Comparison of ENCODE assay signal across 1 cellular context in genomic region chr3:42902257-42902656, GRCh38.
TF ChIP-seq lines count a peak whose summit lies in the region.

No MANE protein-coding gene starts in this region.

TF ChIP-seq in K562, 482 proteins besides CTCF, POLR2A, EP300 and RAD21 (continued from another document and continues in another):
- TF ChIP-seq, protein P1, sequence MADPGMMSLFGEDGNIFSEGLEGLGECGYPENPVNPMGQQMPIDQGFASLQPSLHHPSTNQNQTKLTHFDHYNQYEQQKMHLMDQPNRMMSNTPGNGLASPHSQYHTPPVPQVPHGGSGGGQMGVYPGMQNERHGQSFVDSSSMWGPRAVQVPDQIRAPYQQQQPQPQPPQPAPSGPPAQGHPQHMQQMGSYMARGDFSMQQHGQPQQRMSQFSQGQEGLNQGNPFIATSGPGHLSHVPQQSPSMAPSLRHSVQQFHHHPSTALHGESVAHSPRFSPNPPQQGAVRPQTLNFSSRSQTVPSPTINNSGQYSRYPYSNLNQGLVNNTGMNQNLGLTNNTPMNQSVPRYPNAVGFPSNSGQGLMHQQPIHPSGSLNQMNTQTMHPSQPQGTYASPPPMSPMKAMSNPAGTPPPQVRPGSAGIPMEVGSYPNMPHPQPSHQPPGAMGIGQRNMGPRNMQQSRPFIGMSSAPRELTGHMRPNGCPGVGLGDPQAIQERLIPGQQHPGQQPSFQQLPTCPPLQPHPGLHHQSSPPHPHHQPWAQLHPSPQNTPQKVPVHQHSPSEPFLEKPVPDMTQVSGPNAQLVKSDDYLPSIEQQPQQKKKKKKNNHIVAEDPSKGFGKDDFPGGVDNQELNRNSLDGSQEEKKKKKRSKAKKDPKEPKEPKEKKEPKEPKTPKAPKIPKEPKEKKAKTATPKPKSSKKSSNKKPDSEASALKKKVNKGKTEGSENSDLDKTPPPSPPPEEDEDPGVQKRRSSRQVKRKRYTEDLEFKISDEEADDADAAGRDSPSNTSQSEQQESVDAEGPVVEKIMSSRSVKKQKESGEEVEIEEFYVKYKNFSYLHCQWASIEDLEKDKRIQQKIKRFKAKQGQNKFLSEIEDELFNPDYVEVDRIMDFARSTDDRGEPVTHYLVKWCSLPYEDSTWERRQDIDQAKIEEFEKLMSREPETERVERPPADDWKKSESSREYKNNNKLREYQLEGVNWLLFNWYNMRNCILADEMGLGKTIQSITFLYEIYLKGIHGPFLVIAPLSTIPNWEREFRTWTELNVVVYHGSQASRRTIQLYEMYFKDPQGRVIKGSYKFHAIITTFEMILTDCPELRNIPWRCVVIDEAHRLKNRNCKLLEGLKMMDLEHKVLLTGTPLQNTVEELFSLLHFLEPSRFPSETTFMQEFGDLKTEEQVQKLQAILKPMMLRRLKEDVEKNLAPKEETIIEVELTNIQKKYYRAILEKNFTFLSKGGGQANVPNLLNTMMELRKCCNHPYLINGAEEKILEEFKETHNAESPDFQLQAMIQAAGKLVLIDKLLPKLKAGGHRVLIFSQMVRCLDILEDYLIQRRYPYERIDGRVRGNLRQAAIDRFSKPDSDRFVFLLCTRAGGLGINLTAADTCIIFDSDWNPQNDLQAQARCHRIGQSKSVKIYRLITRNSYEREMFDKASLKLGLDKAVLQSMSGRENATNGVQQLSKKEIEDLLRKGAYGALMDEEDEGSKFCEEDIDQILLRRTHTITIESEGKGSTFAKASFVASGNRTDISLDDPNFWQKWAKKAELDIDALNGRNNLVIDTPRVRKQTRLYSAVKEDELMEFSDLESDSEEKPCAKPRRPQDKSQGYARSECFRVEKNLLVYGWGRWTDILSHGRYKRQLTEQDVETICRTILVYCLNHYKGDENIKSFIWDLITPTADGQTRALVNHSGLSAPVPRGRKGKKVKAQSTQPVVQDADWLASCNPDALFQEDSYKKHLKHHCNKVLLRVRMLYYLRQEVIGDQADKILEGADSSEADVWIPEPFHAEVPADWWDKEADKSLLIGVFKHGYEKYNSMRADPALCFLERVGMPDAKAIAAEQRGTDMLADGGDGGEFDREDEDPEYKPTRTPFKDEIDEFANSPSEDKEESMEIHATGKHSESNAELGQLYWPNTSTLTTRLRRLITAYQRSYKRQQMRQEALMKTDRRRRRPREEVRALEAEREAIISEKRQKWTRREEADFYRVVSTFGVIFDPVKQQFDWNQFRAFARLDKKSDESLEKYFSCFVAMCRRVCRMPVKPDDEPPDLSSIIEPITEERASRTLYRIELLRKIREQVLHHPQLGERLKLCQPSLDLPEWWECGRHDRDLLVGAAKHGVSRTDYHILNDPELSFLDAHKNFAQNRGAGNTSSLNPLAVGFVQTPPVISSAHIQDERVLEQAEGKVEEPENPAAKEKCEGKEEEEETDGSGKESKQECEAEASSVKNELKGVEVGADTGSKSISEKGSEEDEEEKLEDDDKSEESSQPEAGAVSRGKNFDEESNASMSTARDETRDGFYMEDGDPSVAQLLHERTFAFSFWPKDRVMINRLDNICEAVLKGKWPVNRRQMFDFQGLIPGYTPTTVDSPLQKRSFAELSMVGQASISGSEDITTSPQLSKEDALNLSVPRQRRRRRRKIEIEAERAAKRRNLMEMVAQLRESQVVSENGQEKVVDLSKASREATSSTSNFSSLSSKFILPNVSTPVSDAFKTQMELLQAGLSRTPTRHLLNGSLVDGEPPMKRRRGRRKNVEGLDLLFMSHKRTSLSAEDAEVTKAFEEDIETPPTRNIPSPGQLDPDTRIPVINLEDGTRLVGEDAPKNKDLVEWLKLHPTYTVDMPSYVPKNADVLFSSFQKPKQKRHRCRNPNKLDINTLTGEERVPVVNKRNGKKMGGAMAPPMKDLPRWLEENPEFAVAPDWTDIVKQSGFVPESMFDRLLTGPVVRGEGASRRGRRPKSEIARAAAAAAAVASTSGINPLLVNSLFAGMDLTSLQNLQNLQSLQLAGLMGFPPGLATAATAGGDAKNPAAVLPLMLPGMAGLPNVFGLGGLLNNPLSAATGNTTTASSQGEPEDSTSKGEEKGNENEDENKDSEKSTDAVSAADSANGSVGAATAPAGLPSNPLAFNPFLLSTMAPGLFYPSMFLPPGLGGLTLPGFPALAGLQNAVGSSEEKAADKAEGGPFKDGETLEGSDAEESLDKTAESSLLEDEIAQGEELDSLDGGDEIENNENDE (IDR thresholded peaks at IDR 0.05; ENCODE audit: low read depth, low read length): no peak
- no peak for TF ChIP-seq POU5F1 (IDR thresholded peaks at IDR 0.05; ENCODE audit: borderline replicate concordance, low read depth, low read length, partially characterized antibody)
- no peak for TF ChIP-seq U2AF1 (optimal IDR thresholded peaks at IDR 0.05; ENCODE audit: low read depth, low read length)
- TF ChIP-seq FUS (optimal IDR thresholded peaks at IDR 0.05; ENCODE audit: low read depth, low read length): no peak
- no peak for TF ChIP-seq TARDBP (IDR thresholded peaks at IDR 0.05)
- no peak for TF ChIP-seq PHTF2 (CRISPR knock-in tag; IDR thresholded peaks at IDR 0.05)
- TF ChIP-seq, protein P2, sequence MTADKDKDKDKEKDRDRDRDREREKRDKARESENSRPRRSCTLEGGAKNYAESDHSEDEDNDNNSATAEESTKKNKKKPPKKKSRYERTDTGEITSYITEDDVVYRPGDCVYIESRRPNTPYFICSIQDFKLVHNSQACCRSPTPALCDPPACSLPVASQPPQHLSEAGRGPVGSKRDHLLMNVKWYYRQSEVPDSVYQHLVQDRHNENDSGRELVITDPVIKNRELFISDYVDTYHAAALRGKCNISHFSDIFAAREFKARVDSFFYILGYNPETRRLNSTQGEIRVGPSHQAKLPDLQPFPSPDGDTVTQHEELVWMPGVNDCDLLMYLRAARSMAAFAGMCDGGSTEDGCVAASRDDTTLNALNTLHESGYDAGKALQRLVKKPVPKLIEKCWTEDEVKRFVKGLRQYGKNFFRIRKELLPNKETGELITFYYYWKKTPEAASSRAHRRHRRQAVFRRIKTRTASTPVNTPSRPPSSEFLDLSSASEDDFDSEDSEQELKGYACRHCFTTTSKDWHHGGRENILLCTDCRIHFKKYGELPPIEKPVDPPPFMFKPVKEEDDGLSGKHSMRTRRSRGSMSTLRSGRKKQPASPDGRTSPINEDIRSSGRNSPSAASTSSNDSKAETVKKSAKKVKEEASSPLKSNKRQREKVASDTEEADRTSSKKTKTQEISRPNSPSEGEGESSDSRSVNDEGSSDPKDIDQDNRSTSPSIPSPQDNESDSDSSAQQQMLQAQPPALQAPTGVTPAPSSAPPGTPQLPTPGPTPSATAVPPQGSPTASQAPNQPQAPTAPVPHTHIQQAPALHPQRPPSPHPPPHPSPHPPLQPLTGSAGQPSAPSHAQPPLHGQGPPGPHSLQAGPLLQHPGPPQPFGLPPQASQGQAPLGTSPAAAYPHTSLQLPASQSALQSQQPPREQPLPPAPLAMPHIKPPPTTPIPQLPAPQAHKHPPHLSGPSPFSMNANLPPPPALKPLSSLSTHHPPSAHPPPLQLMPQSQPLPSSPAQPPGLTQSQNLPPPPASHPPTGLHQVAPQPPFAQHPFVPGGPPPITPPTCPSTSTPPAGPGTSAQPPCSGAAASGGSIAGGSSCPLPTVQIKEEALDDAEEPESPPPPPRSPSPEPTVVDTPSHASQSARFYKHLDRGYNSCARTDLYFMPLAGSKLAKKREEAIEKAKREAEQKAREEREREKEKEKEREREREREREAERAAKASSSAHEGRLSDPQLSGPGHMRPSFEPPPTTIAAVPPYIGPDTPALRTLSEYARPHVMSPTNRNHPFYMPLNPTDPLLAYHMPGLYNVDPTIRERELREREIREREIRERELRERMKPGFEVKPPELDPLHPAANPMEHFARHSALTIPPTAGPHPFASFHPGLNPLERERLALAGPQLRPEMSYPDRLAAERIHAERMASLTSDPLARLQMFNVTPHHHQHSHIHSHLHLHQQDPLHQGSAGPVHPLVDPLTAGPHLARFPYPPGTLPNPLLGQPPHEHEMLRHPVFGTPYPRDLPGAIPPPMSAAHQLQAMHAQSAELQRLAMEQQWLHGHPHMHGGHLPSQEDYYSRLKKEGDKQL (CRISPR knock-in tag; IDR thresholded peaks at IDR 0.05; ENCODE audit: borderline replicate concordance): no peak
- no peak for TF ChIP-seq ZNF316 (IDR thresholded peaks at IDR 0.05)
- no peak for TF ChIP-seq ZNF699 (CRISPR knock-in tag; IDR thresholded peaks at IDR 0.05; ENCODE audit: insufficient replicate concordance)
- peak; percentile 57; the same call in 1 of the 2 replicates for TF ChIP-seq ZNF263 (CRISPR knock-in tag; IDR thresholded peaks at IDR 0.05; ENCODE audit: borderline replicate concordance)
- no peak for TF ChIP-seq NFRKB (IDR thresholded peaks at IDR 0.05; ENCODE audit: low read depth)
- no peak for TF ChIP-seq PHB2 (IDR thresholded peaks at IDR 0.05; ENCODE audit: low read depth)
- TF ChIP-seq, protein P3, sequence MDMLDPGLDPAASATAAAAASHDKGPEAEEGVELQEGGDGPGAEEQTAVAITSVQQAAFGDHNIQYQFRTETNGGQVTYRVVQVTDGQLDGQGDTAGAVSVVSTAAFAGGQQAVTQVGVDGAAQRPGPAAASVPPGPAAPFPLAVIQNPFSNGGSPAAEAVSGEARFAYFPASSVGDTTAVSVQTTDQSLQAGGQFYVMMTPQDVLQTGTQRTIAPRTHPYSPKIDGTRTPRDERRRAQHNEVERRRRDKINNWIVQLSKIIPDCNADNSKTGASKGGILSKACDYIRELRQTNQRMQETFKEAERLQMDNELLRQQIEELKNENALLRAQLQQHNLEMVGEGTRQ (CRISPR knock-in tag; IDR thresholded peaks at IDR 0.05): no peak
- TF ChIP-seq SP2 (IDR thresholded peaks at IDR 0.05; ENCODE audit: extremely low read depth, low read depth, low read length, poor library complexity, severe bottlenecking): no peak
- no peak for TF ChIP-seq ETV5 (CRISPR knock-in tag; IDR thresholded peaks at IDR 0.05; ENCODE audit: low read depth)
- TF ChIP-seq SMARCA5 (IDR thresholded peaks at IDR 0.05): no peak
- TF ChIP-seq ZBTB7A (IDR thresholded peaks at IDR 0.05; ENCODE audit: borderline replicate concordance, control insufficient read depth, low read depth, low read length): no peak
- no peak for TF ChIP-seq HSF4 (CRISPR knock-in tag; IDR thresholded peaks at IDR 0.05; ENCODE audit: borderline replicate concordance)
- no peak for TF ChIP-seq SMARCB1 (IDR thresholded peaks at IDR 0.05; ENCODE audit: insufficient read length, low read depth)
- TF ChIP-seq ZNF175 (CRISPR knock-in tag; IDR thresholded peaks at IDR 0.05; ENCODE audit: low read depth): no peak
- no peak for TF ChIP-seq NFIC (IDR thresholded peaks at IDR 0.05)
- no peak for TF ChIP-seq EP400 (IDR thresholded peaks at IDR 0.05)
- no peak for TF ChIP-seq SAP30 (IDR thresholded peaks at IDR 0.05; ENCODE audit: borderline replicate concordance, insufficient read depth, low read depth, low read length, poor library complexity, severe bottlenecking)
- no peak for TF ChIP-seq ESRRB (CRISPR knock-in tag; IDR thresholded peaks at IDR 0.05; ENCODE audit: borderline replicate concordance)
- TF ChIP-seq TEAD1 (CRISPR knock-in tag; IDR thresholded peaks at IDR 0.05): peak in 1 of 2 experiments; percentile 88; a peak in 2 of 4 replicates
- TF ChIP-seq PATZ1 (CRISPR knock-in tag; IDR thresholded peaks at IDR 0.05; ENCODE audit: borderline replicate concordance): no peak
- no peak for TF ChIP-seq E2F5 (CRISPR knock-in tag; IDR thresholded peaks at IDR 0.05)
- peak; percentile 54; the same call in 1 of the 2 replicates for TF ChIP-seq JUND (IDR thresholded peaks at IDR 0.05; ENCODE audit: borderline replicate concordance, low read depth, low read length)
- peak; percentile 47; the same call in 1 of the 3 replicates for TF ChIP-seq JUND (tag; IDR thresholded peaks at IDR 0.05; ENCODE audit: borderline replicate concordance, low read depth, low read length)
- TF ChIP-seq KLF16 (IDR thresholded peaks at IDR 0.05): peak; percentile 15; the same call in 1 of the 2 replicates
- no peak for TF ChIP-seq ZFP30 (CRISPR knock-in tag; IDR thresholded peaks at IDR 0.05; ENCODE audit: borderline replicate concordance)
- TF ChIP-seq PURB (CRISPR knock-in tag; IDR thresholded peaks at IDR 0.05; ENCODE audit: low read depth): no peak
- no peak for TF ChIP-seq NCOA1 (IDR thresholded peaks at IDR 0.05; ENCODE audit: low read depth)
- TF ChIP-seq, protein P4, sequence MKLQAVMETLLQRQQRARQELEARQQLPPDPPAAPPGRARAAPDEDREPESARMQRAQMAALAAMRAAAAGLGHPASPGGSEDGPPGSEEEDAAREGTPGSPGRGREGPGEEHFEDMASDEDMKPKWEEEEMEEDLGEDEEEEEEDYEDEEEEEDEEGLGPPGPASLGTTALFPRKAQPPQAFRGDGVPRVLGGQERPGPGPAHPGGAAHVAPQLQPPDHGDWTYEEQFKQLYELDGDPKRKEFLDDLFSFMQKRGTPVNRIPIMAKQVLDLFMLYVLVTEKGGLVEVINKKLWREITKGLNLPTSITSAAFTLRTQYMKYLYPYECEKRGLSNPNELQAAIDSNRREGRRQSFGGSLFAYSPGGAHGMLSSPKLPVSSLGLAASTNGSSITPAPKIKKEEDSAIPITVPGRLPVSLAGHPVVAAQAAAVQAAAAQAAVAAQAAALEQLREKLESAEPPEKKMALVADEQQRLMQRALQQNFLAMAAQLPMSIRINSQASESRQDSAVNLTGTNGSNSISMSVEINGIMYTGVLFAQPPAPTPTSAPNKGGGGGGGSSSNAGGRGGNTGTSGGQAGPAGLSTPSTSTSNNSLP (IDR thresholded peaks at IDR 0.05; ENCODE audit: borderline replicate concordance, low read depth, low read length): no peak
- peak; percentile 23; the same call in 1 of the 2 replicates for TF ChIP-seq SMARCE1 (IDR thresholded peaks at IDR 0.05)
- peak; percentile 65; the same call in 1 of the 2 replicates for TF ChIP-seq ZNF583 (CRISPR knock-in tag; IDR thresholded peaks at IDR 0.05)
- no peak for TF ChIP-seq IRF2 (CRISPR knock-in tag; IDR thresholded peaks at IDR 0.05)
- no peak for TF ChIP-seq E2F3 (CRISPR knock-in tag; IDR thresholded peaks at IDR 0.05)
- TF ChIP-seq ZNF146 (CRISPR knock-in tag; IDR thresholded peaks at IDR 0.05; ENCODE audit: unreplicated experiment): no peak
- TF ChIP-seq SMAD3 (CRISPR knock-in tag; conservative IDR thresholded peaks at IDR 0.05): 0 out of 2 replicates have a peak, but pooled peaks have one; percentile 59
